18 cellular contexts compared by ENCODE assay signal in the genomic region with DNA sequence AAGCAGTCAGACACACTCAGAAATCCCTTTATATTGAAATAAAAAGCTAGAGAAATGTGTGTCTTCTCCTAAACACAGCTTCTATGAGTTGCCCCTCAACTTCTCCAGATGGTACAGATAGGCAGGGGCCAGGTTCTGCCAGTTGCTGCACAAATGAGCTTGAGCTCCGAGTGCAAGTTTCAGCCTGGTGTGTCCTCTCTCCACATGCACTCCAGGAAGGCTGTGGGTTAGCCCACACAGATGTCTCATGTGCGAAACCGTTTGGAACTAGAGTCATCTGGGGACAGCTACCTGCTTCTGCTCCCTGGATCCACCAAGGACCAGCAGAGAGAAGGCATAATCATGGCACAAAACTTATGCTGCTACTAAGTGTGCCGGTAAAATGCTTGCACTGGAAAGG.
DNase-seq lines count a peak whose midpoint lies in the region; ATAC-seq lines count a peak whose summit lies in the region.
"Had no signal": no experiment of that assay in that cellular context is flagged by ENCODE, and none has a peak within 500 bp of the region (broad histone marks: within the 10 kb centered on the region; RNA-seq: fewer than 3 reads in every experiment).

No MANE protein-coding gene starts in this region.

- peak; percentile 1 for ATAC-seq in GM18907 (IDR thresholded peaks at IDR 0.05; ENCODE audit: unreplicated experiment)
- ATAC-seq in activated CD8-positive, alpha-beta T cell treated with anti-CD3 and anti-CD28 coated beads, Interleukin-2, amount 10 ng/mL, durations not matched to agents 7 days and 5 days = peak; percentile 19
- ATAC-seq in natural killer cell treated with Interleukin-12 subunit alpha and Interleukin-12 subunit beta and Interleukin-15 and Interleukin-18, amount 100 ng/mL, for 72 hours = no peak
- ATAC-seq: gastrocnemius medialis, HCT116, PC-3 had no signal

- H3K27ac Mint-ChIP-seq in activated CD4-positive, alpha-beta T cell treated with anti-CD3 and anti-CD28 coated beads, Interleukin-2, amount 10 ng/mL, durations not matched to agents 7 days and 5 days = no peak overlapping the region
- H3K27ac Mint-ChIP-seq in activated CD8-positive, alpha-beta T cell treated with anti-CD3 and anti-CD28 coated beads, Interleukin-2, amount 10 ng/mL, durations not matched to agents 7 days and 5 days = no peak overlapping the region
- peak overlapping the region in 1 of 2 donors; percentile 31 for H3K27ac Mint-ChIP-seq in natural killer cell treated with Interleukin-12 subunit alpha and Interleukin-12 subunit beta and Interleukin-15 and Interleukin-18, amount 100 ng/mL, for 72 hours
- H3K27ac Mint-ChIP-seq: activated B cell treated with CpG ODN at 0.5 μM for 24 hours, endodermal cell, IgD-negative memory B cell had no signal

- DNase-seq in activated CD4-positive, alpha-beta T cell treated with anti-CD3 and anti-CD28 coated beads, Interleukin-2, amount 10 ng/mL, durations not matched to agents 7 days and 5 days = no peak
- no peak for DNase-seq in activated CD4-positive, alpha-beta T cell treated with anti-CD3 and anti-CD28 coated beads, Interleukin-2, amount 50 U/mL, for 1 hour
- DNase-seq in activated CD8-positive, alpha-beta T cell treated with anti-CD3 and anti-CD28 coated beads, Interleukin-2, amount 10 ng/mL, durations not matched to agents 7 days and 5 days = no peak
- no peak for DNase-seq in natural killer cell treated with Interleukin-12 subunit alpha and Interleukin-12 subunit beta and Interleukin-15 and Interleukin-18, amount 100 ng/mL, for 72 hours (ENCODE audit: low spot score)
- DNase-seq in NCI-H524 treated with DMSO at 0.1 percent for 48 hours (lab: John Stamatoyannopoulos, UW) (no peak), HuH-7.5 (ENCODE audit: low spot score) (no peak), foreskin melanocyte (no peak)
- DNase-seq: activated B cell treated with CpG ODN at 0.5 μM for 24 hours, esophagus squamous epithelium, gastrocnemius medialis, NCI-H1105 treated with DMSO at 0.1 percent for 48 hours, NCI-H446, PC-3, Right ventricle myocardium superior had no signal

- CTCF ChIA-PET in activated CD4-positive, alpha-beta T cell treated with anti-CD3 and anti-CD28 coated beads, Interleukin-2, amount 10 ng/mL, durations not matched to agents 7 days and 5 days (lab: Charles Lee) = interaction anchor here (1.5 kb wide), 1 partner anchor 11 kb away, joined by 3 read pairs; no protein-coding TSS in a partner anchor
- CTCF ChIA-PET in activated CD8-positive, alpha-beta T cell treated with anti-CD3 and anti-CD28 coated beads, Interleukin-2, amount 10 ng/mL, durations not matched to agents 7 days and 5 days (lab: Charles Lee) = interaction anchor here (0.8 to 1.5 kb wide), 2 partner anchors 53 to 221 kb away, joined by 3 to 10 read pairs; no protein-coding TSS in a partner anchor

- POLR2A ChIA-PET in activated CD4-positive, alpha-beta T cell treated with anti-CD3 and anti-CD28 coated beads, Interleukin-2, amount 10 ng/mL, durations not matched to agents 7 days and 5 days (lab: Charles Lee) = no interaction called here
- POLR2A ChIA-PET in activated CD8-positive, alpha-beta T cell treated with anti-CD3 and anti-CD28 coated beads, Interleukin-2, amount 10 ng/mL, durations not matched to agents 7 days and 5 days (lab: Charles Lee) = no interaction called here

- no peaks in the 10 kb centered on the region for H3K36me3 Mint-ChIP-seq in activated CD4-positive, alpha-beta T cell treated with anti-CD3 and anti-CD28 coated beads, Interleukin-2, amount 10 ng/mL, durations not matched to agents 7 days and 5 days (ENCODE audit: low read depth)
- H3K36me3 Mint-ChIP-seq in activated CD8-positive, alpha-beta T cell treated with anti-CD3 and anti-CD28 coated beads, Interleukin-2, amount 10 ng/mL, durations not matched to agents 7 days and 5 days (ENCODE audit: low read depth) = no peaks in the 10 kb centered on the region
- H3K36me3 Mint-ChIP-seq in natural killer cell treated with Interleukin-12 subunit alpha and Interleukin-12 subunit beta and Interleukin-15 and Interleukin-18, amount 100 ng/mL, for 72 hours = no peaks in the 10 kb centered on the region

- peaks cover 5% of the 10 kb centered on the region for H3K9me3 Mint-ChIP-seq in activated CD4-positive, alpha-beta T cell treated with anti-CD3 and anti-CD28 coated beads, Interleukin-2, amount 10 ng/mL, durations not matched to agents 7 days and 5 days
- H3K9me3 Mint-ChIP-seq in activated CD8-positive, alpha-beta T cell treated with anti-CD3 and anti-CD28 coated beads, Interleukin-2, amount 10 ng/mL, durations not matched to agents 7 days and 5 days (ENCODE audit: insufficient read depth) = no peaks in the 10 kb centered on the region
- H3K9me3 Mint-ChIP-seq in natural killer cell treated with Interleukin-12 subunit alpha and Interleukin-12 subunit beta and Interleukin-15 and Interleukin-18, amount 100 ng/mL, for 72 hours = peaks cover 2% of the 10 kb centered on the region
- H3K9me3 Mint-ChIP-seq: activated B cell treated with CpG ODN at 0.5 μM for 24 hours had no signal

- peak overlapping the region; percentile 35 for H3K4me3 Mint-ChIP-seq in activated CD4-positive, alpha-beta T cell treated with anti-CD3 and anti-CD28 coated beads, Interleukin-2, amount 10 ng/mL, durations not matched to agents 7 days and 5 days
- H3K4me3 Mint-ChIP-seq in activated CD8-positive, alpha-beta T cell treated with anti-CD3 and anti-CD28 coated beads, Interleukin-2, amount 10 ng/mL, durations not matched to agents 7 days and 5 days = peak overlapping the region; percentile 60
- peak overlapping the region; percentile 80 for H3K4me3 Mint-ChIP-seq in natural killer cell treated with Interleukin-12 subunit alpha and Interleukin-12 subunit beta and Interleukin-15 and Interleukin-18, amount 100 ng/mL, for 72 hours
- H3K4me3 Mint-ChIP-seq: activated B cell treated with CpG ODN at 0.5 μM for 24 hours, endodermal cell had no signal

- H3K4me1 Mint-ChIP-seq in activated CD4-positive, alpha-beta T cell treated with anti-CD3 and anti-CD28 coated beads, Interleukin-2, amount 10 ng/mL, durations not matched to agents 7 days and 5 days = peaks cover 35% of the 10 kb centered on the region
- H3K4me1 Mint-ChIP-seq in activated CD8-positive, alpha-beta T cell treated with anti-CD3 and anti-CD28 coated beads, Interleukin-2, amount 10 ng/mL, durations not matched to agents 7 days and 5 days (ENCODE audit: low read depth) = peaks cover 31% of the 10 kb centered on the region
- peaks cover 16 to 27% of the 10 kb centered on the region in 2 donors for H3K4me1 Mint-ChIP-seq in natural killer cell treated with Interleukin-12 subunit alpha and Interleukin-12 subunit beta and Interleukin-15 and Interleukin-18, amount 100 ng/mL, for 72 hours (ENCODE audit: low read depth in 2 of 2)
- H3K4me1 Mint-ChIP-seq: IgD-negative memory B cell had no signal

- H3K27me3 Mint-ChIP-seq in activated CD4-positive, alpha-beta T cell treated with anti-CD3 and anti-CD28 coated beads, Interleukin-2, amount 10 ng/mL, durations not matched to agents 7 days and 5 days = no peaks in the 10 kb centered on the region
- peaks cover 22% of the 10 kb centered on the region for H3K27me3 Mint-ChIP-seq in activated CD8-positive, alpha-beta T cell treated with anti-CD3 and anti-CD28 coated beads, Interleukin-2, amount 10 ng/mL, durations not matched to agents 7 days and 5 days (ENCODE audit: low read depth)
- peaks cover 6 to 17% of the 10 kb centered on the region in 2 donors for H3K27me3 Mint-ChIP-seq in natural killer cell treated with Interleukin-12 subunit alpha and Interleukin-12 subunit beta and Interleukin-15 and Interleukin-18, amount 100 ng/mL, for 72 hours
- H3K27me3 Mint-ChIP-seq: activated B cell treated with CpG ODN at 0.5 μM for 24 hours, IgD-negative memory B cell had no signal

Comparison
In these comparisons a context has a peak if more than half of its experiments do, and no peak if none do; other contexts are left out.
1. ATAC-seq: peak in GM18907 (single experiment) and activated CD8-positive, alpha-beta T cell treated with anti-CD3 and anti-CD28 coated beads, Interleukin-2, amount 10 ng/mL, durations not matched to agents 7 days and 5 days (single experiment); none in natural killer cell treated with Interleukin-12 subunit alpha and Interleukin-12 subunit beta and Interleukin-15 and Interleukin-18, amount 100 ng/mL, for 72 hours (0 of 2).
2. Peak in every context shown above with its lines, with median percentiles within 50 percentile points of each other: H3K4me3 Mint-ChIP-seq.